18 cellular contexts compared by ENCODE assay signal in the genomic region with DNA sequence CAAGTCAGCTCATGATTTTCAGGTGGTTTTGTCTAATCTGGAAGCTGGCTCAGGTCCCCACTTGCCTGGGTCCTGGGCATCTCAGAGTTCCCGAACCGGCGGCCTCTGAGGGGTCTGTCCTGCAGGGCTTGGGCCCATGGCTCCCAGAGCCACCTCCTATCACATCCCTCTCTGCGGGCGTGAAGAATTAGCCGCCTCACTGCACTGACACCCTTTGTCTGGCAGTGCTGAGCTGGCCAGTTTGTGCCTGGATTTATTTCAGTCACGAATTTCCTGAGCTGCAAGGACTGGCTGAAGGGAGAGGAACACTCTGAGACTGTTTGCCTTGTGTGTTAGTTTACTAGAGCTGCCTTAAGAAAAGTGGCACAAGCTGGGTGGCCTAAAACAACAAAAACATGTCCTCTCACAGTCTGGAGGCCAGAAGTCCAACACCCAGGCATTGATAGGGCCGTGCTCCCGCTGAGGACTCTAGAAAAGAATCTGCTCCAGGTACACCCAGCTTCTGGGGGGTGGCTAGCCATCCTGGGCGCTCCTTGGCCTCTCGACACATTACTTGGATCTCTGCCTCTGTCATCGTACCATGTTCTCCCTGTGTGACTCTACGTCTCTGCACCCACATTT.
DNase-seq lines count a peak whose midpoint lies in the region; FAIRE-seq and TF ChIP-seq lines count a peak whose summit lies in the region.
"Had no signal": no experiment of that assay in that cellular context is flagged by ENCODE, and none has a peak within 500 bp of the region (broad histone marks: within the 10 kb centered on the region; RNA-seq: fewer than 3 reads in every experiment).

No MANE protein-coding gene starts in this region.

- no peak overlapping the region for H3K27ac ChIP-seq in thyroid gland
- no peak overlapping the region for H3K27ac ChIP-seq in esophagus muscularis mucosa (replicated peaks in 1 of 4)
- H3K27ac ChIP-seq: C4-2B had no signal

- H3K27me3 ChIP-seq in thyroid gland (no peaks in the 10 kb centered on the region), esophagus muscularis mucosa (no peaks in the 10 kb centered on the region)

- H3K4me1 ChIP-seq in thyroid gland (no peaks in the 10 kb centered on the region), esophagus muscularis mucosa (no peaks in the 10 kb centered on the region)

- FAIRE-seq in HTR-8/SVneo (lab: Jason Lieb, UNC): peak; percentile 55
- no peak for FAIRE-seq in urothelium cell line (lab: Jason Lieb, UNC)
- FAIRE-seq: GM12891, GM18507 had no signal

- H3K9me3 ChIP-seq in thyroid gland (no peaks in the 10 kb centered on the region), esophagus muscularis mucosa (no peaks in the 10 kb centered on the region)

- 64 to 80% methylated on average over 13 of the region's 13 CpGs for WGBS in thyroid gland, 2 donors
- WGBS in esophagus muscularis mucosa: 92% methylated on average over 10 of the region's 13 CpGs

- TF ChIP-seq CTCF in retinal pigment epithelial cell (conservative IDR thresholded peaks at IDR 0.05; ENCODE audit: low read depth, low read length) (no peak), thyroid gland (IDR thresholded peaks at IDR 0.05) (no peak), esophagus muscularis mucosa (IDR thresholded peaks at IDR 0.05) (no peak)

- intact Hi-C loops in thyroid gland (cut with DNase I): no loop called here
- intact Hi-C loops in esophagus muscularis mucosa (cut with DNase I): no loop called here

- H3K4me3 ChIP-seq in retinal pigment epithelial cell (ENCODE audit: low read length) (no peak overlapping the region), thyroid gland (replicated peaks in 1 of 3) (no peak overlapping the region), esophagus muscularis mucosa (no peak overlapping the region)

- no peak for TF ChIP-seq POLR2A in thyroid gland (IDR thresholded peaks at IDR 0.05)
- no peak for TF ChIP-seq POLR2A in esophagus muscularis mucosa (IDR thresholded peaks at IDR 0.05; ENCODE audit: low read depth)

- no peak for DNase-seq in HTR-8/SVneo (ENCODE audit: insufficient read length, low spot score)
- DNase-seq in ecto neural progenitor cell (ENCODE audit: low spot score): peak; percentile 58
- peak; percentile 48 for DNase-seq in medulla oblongata (ENCODE audit: extremely low spot score)
- peak; percentile 6 for DNase-seq in retinal pigment epithelial cell (ENCODE audit: low read depth)
- DNase-seq in thyroid gland: no peak
- no peak for DNase-seq in esophagus muscularis mucosa (ENCODE audit: extremely low spot score)
- DNase-seq in urothelium cell line (ENCODE audit: low spot score): no peak
- DNase-seq: DND-41; GF-D8; HFFc6; NCI-H1105 treated with DMSO at 0.1 percent for 48 hours; NCI-H187; NCI-H446; NK-92 treated with Interleukin-12 subunit alpha and Interleukin-12 subunit beta, amount 100 ng/mL, for 24 hours; SHP77 had no signal

- H3K36me3 ChIP-seq in thyroid gland (no peaks in the 10 kb centered on the region), esophagus muscularis mucosa (no peaks in the 10 kb centered on the region)

- TF ChIP-seq EP300 in esophagus muscularis mucosa (IDR thresholded peaks at IDR 0.05): no peak

Comparison
In these comparisons a context has a peak if more than half of its experiments do, and no peak if none do; other contexts are left out.
1. DNase-seq: peak in ecto neural progenitor cell (single experiment), medulla oblongata (single experiment) and retinal pigment epithelial cell (single experiment); none in HTR-8/SVneo (single experiment), thyroid gland (0 of 2), esophagus muscularis mucosa (single experiment) and urothelium cell line (single experiment).